Comparison of ENCODE assay signal across 10 cellular contexts in the genomic region with DNA sequence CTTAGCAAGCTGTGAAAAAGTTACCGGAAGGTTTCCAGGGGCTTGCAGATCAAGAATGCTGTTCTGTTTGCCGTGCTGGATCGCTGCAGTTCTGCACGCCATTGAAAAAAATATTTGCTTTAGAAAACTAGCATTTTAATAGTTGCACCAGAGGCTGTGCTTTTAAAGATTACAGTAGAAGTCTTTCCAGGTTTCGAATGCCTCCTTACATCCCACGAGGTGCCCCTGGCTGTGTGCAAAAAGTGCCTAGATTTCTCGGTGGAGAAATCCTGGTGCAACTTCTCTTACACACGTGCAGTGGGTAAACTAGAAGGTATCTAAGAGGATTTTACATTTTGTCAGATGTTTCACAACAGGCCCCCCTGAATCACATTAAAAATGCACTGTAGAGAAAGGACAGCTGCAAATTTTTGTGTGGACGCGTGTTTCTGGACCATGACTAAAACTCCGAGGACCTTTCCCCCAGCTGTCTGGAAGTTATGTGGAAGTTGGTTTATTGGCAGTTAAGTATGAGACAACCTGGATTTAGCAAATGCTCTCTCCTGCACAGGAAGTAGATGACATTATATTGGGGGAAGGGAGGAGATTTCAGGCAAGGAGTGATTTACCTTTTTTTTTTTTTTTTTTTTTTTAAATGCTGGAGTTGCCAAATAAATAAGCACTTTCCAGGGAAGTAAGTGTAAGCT. TPM values are rescaled to one million over a fixed set of nuclear protein-coding genes. Genes with fewer than 3 reads are reported as not detected.
DNase-seq lines count a peak whose midpoint lies in the region; ATAC-seq, FAIRE-seq and TF ChIP-seq lines count a peak whose summit lies in the region.
"Had no signal": no experiment of that assay in that cellular context is flagged by ENCODE, and none has a peak within 500 bp of the region (broad histone marks: within the 10 kb centered on the region; RNA-seq: fewer than 3 reads in every experiment).

No MANE protein-coding gene starts in this region.

- CTCF ChIA-PET in Calu3 (lab: Charles Lee): interaction anchor here (0.6 to 0.7 kb wide), 2 partner anchors 13 to 38 kb away, joined by 5 to 8 read pairs; no protein-coding TSS in a partner anchor
- CTCF ChIA-PET in RWPE1 (lab: Yijun Ruan, JAX): interaction anchor here (0.7 to 1.0 kb wide), 2 partner anchors 170 to 465 kb away, joined by 3 to 10 read pairs; no protein-coding TSS in a partner anchor

- 3 to 4% methylated on average over 11 of the region's 11 CpGs for WGBS in pancreas, 2 donors

- DNase-seq in Calu3 (no peak), RWPE1 (ENCODE audit: low spot score) (no peak), foreskin fibroblast (peak; percentile 90 to 92), pancreas (no peak), GM19240 (ENCODE audit: insufficient read length, low spot score) (no peak)
- DNase-seq in stimulated activated naive B cell treated with anti-CD40 and anti-IgM and Interleukin-4, amounts not matched to agents 10 μg/mL and 1 μg/mL and 100 μg/mL, for 72 hours: no peak
- DNase-seq: activated CD4-positive, alpha-beta memory T cell treated with anti-CD3 and anti-CD28 coated beads for 36 hours had no signal

- peak overlapping the region; percentile 86 for H3K27ac Mint-ChIP-seq in Calu3 (ENCODE audit: unreplicated experiment)
- H3K27ac Mint-ChIP-seq in stimulated activated naive B cell treated with anti-CD40 and anti-IgM and Interleukin-4, amounts not matched to agents 10 μg/mL and 1 μg/mL and 100 μg/mL, for 72 hours: no peak overlapping the region
- H3K27ac Mint-ChIP-seq: activated CD4-positive, alpha-beta memory T cell treated with anti-CD3 and anti-CD28 coated beads for 36 hours had no signal

- POLR2A ChIA-PET in RWPE1 (lab: Yijun Ruan, JAX; ENCODE audit: low non-redundant PET): no interaction called here

- peaks cover 48% of the 10 kb centered on the region for H3K4me1 Mint-ChIP-seq in Calu3 (ENCODE audit: low read depth, unreplicated experiment)
- H3K4me1 Mint-ChIP-seq in stimulated activated naive B cell treated with anti-CD40 and anti-IgM and Interleukin-4, amounts not matched to agents 10 μg/mL and 1 μg/mL and 100 μg/mL, for 72 hours: peaks cover 21 to 47% of the 10 kb centered on the region in 2 donors

- TF ChIP-seq CTCF in Calu3 (IDR thresholded peaks at IDR 0.05; ENCODE audit: unreplicated experiment) (no peak), RWPE1 (conservative IDR thresholded peaks at IDR 0.05; ENCODE audit: low read depth) (no peak), foreskin fibroblast (IDR thresholded peaks at IDR 0.05; ENCODE audit: low read depth, low read length) (no peak), pancreas (IDR thresholded peaks at IDR 0.05) (no peak)

- intact Hi-C loops in Calu3 (cut with micrococcal nuclease; ENCODE audit: unreplicated experiment) (loop anchor here (2.0 to 10.0 kb wide), 5 partner anchors 116 to 429 kb away; no protein-coding TSS in a partner anchor), pancreas (cut with DNase I) (loop anchor here in 2 of 3 donors (10.0 kb wide), 2 partner anchors 169 to 179 kb away; no protein-coding TSS in a partner anchor)

- no peaks in the 10 kb centered on the region for H3K27me3 ChIP-seq in pancreas

- peaks cover 6 to 39% (median 11%) of the 10 kb centered on the region in 3 donors for H3K4me1 ChIP-seq in pancreas

- H3K36me3 Mint-ChIP-seq in Calu3 (ENCODE audit: insufficient read depth, unreplicated experiment): peaks cover 88% of the 10 kb centered on the region
- peaks cover 0 to 6% of the 10 kb centered on the region in 2 donors for H3K36me3 Mint-ChIP-seq in stimulated activated naive B cell treated with anti-CD40 and anti-IgM and Interleukin-4, amounts not matched to agents 10 μg/mL and 1 μg/mL and 100 μg/mL, for 72 hours

- H3K9me3 ChIP-seq in pancreas: no peaks in the 10 kb centered on the region

- H3K4me3 Mint-ChIP-seq in Calu3 (ENCODE audit: low read depth, unreplicated experiment): peak overlapping the region; percentile 80
- H3K4me3 Mint-ChIP-seq in stimulated activated naive B cell treated with anti-CD40 and anti-IgM and Interleukin-4, amounts not matched to agents 10 μg/mL and 1 μg/mL and 100 μg/mL, for 72 hours: no peak overlapping the region
- H3K4me3 Mint-ChIP-seq: activated CD4-positive, alpha-beta memory T cell treated with anti-CD3 and anti-CD28 coated beads for 36 hours had no signal

- no peaks in the 10 kb centered on the region for H3K27me3 Mint-ChIP-seq in Calu3 (ENCODE audit: unreplicated experiment)
- H3K27me3 Mint-ChIP-seq in stimulated activated naive B cell treated with anti-CD40 and anti-IgM and Interleukin-4, amounts not matched to agents 10 μg/mL and 1 μg/mL and 100 μg/mL, for 72 hours: peaks cover 62 to 73% of the 10 kb centered on the region in 2 donors

- ATAC-seq in pancreas (no peak), GM18909 (IDR thresholded peaks at IDR 0.05; ENCODE audit: poor library complexity, unreplicated experiment) (no peak), GM19035 (IDR thresholded peaks at IDR 0.05; ENCODE audit: unreplicated experiment) (no peak)
- no peak for ATAC-seq in stimulated activated naive B cell treated with anti-CD40 and anti-IgM and Interleukin-4, amounts not matched to agents 10 μg/mL and 1 μg/mL and 100 μg/mL, for 72 hours (replicated peaks)

- H3K4me3 ChIP-seq in foreskin fibroblast (ENCODE audit: low read depth in 1 of 2, low read length in 2 of 2) (peak overlapping the region; percentile 40 to 73), pancreas (peak overlapping the region in 2 of 4 donors; percentile 69 to 81)

- no TSS peak for BruUV-seq in Calu3 (replicated peaks; lab: Mats Ljungman, UMichigan)

- H3K9me3 Mint-ChIP-seq in Calu3 (ENCODE audit: low read depth, unreplicated experiment): no peaks in the 10 kb centered on the region
- H3K9me3 Mint-ChIP-seq in stimulated activated naive B cell treated with anti-CD40 and anti-IgM and Interleukin-4, amounts not matched to agents 10 μg/mL and 1 μg/mL and 100 μg/mL, for 72 hours: peaks cover 0 to 1% of the 10 kb centered on the region in 2 donors
- H3K9me3 Mint-ChIP-seq: activated CD4-positive, alpha-beta memory T cell treated with anti-CD3 and anti-CD28 coated beads for 36 hours had no signal

- FAIRE-seq in pancreas (lab: Jason Lieb, UNC): no peak
- FAIRE-seq: islet of Langerhans had no signal

- H3K36me3 ChIP-seq in pancreas: no peaks in the 10 kb centered on the region

- H3K27ac ChIP-seq in RWPE1: peak overlapping the region; percentile 18
- peak overlapping the region in 3 of 4 donors; percentile 1 to 69 (median 46) for H3K27ac ChIP-seq in pancreas

RNA-seq across cellular contexts. Expression of a gene that starts 5.8 kb away (rescaled TPM):
- total RNA-seq in Calu3 (2022) (36.6 and 43.0 TPM in 2 replicates), pancreas (10 to 100 TPM in 4 of 6 donors, 1 to 10 TPM in 2; 7.9 to 22.3 (median 11.6) TPM)
- 10 to 100 TPM; 10.3 to 12.8 TPM for polyA plus RNA-seq in pancreas

Comparison
In these comparisons a context has a peak if more than half of its experiments do, and no peak if none do; other contexts are left out.
1. DNase-seq: peak in foreskin fibroblast (2 of 2); none in Calu3 (single experiment), RWPE1 (single experiment), pancreas (0 of 6), stimulated activated naive B cell treated with anti-CD40 and anti-IgM and Interleukin-4, amounts not matched to agents 10 μg/mL and 1 μg/mL and 100 μg/mL, for 72 hours (single experiment) and GM19240 (single experiment).